ENCODE assay signal across 9 cellular contexts in genomic region chr1:151839457-151840409, GRCh38. TPM values are rescaled to one million over a fixed set of nuclear protein-coding genes. Genes with fewer than 3 reads are reported as not detected.
DNase-seq lines count a peak whose midpoint lies in the region; ATAC-seq and TF ChIP-seq lines count a peak whose summit lies in the region.
"Had no signal": no experiment of that assay in that cellular context is flagged by ENCODE, and none has a peak within 500 bp of the region (broad histone marks: within the 10 kb centered on the region; RNA-seq: fewer than 3 reads in every experiment).

Gene C2CD4D, minus strand, starts transcription at chr1:151839820. Its CDS starts 831 bp downstream, at chr1:151838989.

- peak; percentile 93 for DNase-seq in Ammon's horn (ENCODE audit: low spot score)
- peak; percentile 42 to 75 (median 66) for DNase-seq in T-cell
- no peak for DNase-seq in astrocyte of the spinal cord (ENCODE audit: low read depth, low spot score)
- DNase-seq in iPS-NIHi11 (ENCODE audit: low spot score) = peak; percentile 85
- no peak for DNase-seq in A172 (ENCODE audit: low spot score)
- DNase-seq: DND-41 had no signal

- no peaks in the 10 kb centered on the region for H3K9me3 Mint-ChIP-seq in T-cell

- TF ChIP-seq CTCF in astrocyte of the spinal cord (IDR thresholded peaks at IDR 0.05; ENCODE audit: low read depth, low read length) = no peak

- peak within 1 kb of the TSS; percentile 58 to 96 (median 87) for H3K27ac ChIP-seq in skin epidermis

- CTCF ChIA-PET in T-cell (lab: Charles Lee) = interaction anchor here in 1 of 2 donors (0.5 to 1.3 kb wide), 5 partner anchors 9 to 1512 kb away, joined by 3 read pairs; no protein-coding TSS in a partner anchor

- peak within 1 kb of the TSS; percentile 77 to 90 (median 82) for H3K4me3 Mint-ChIP-seq in T-cell

- POLR2A ChIA-PET in T-cell (lab: Charles Lee) = interaction anchor here (0.5 to 1.1 kb wide), 4 partner anchors 12 to 440 kb away, joined by 3 to 6 read pairs (median 4); partner anchors contain the start of genes MRPL9 (in 1 of the 2) and PSMB4 (in 1 of the 2)

- H3K36me3 Mint-ChIP-seq in T-cell = peaks cover 3% of the 10 kb centered on the region

- in situ Hi-C loops in astrocyte of the spinal cord (cut with HindIII; ENCODE audit: low sequenced_read_pairs) = no loop called here

- H3K27ac Mint-ChIP-seq in T-cell = peak within 1 kb of the TSS; percentile 90 to 93

- H3K27me3 Mint-ChIP-seq in T-cell = peaks cover 0 to 2% of the 10 kb centered on the region in 2 donors

- ATAC-seq in HG03432 (IDR thresholded peaks at IDR 0.05; ENCODE audit: unreplicated experiment) (peak; percentile 72), T-cell (replicated peaks in 1 of 4) (peak; percentile 70 to 87 (median 72)), GM19351 (IDR thresholded peaks at IDR 0.05; ENCODE audit: unreplicated experiment) (no peak)

- peak within 1 kb of the TSS; percentile 22 for H3K4me3 ChIP-seq in astrocyte of the spinal cord (ENCODE audit: low read depth, low read length)
- peak within 1 kb of the TSS; percentile 34 to 51 (median 41) for H3K4me3 ChIP-seq in skin epidermis

- H3K4me1 Mint-ChIP-seq in T-cell = peaks cover 34 to 55% (median 44%) of the 10 kb centered on the region in 3 donors

RNA-seq across cellular contexts. Expression of gene C2CD4D, which starts in this region (rescaled TPM):
- 1 to 10 TPM in 2 of 5 donors, under 1 TPM in 3; 0.26 to 1.1 (median 0.85) TPM for total RNA-seq in T-cell
- not detected in 2 replicates for total RNA-seq in A172 (2014; rRNA removed; shearing (Covaris generic))

Comparison
In these comparisons a context has a peak if more than half of its experiments do, and no peak if none do; other contexts are left out.
1. DNase-seq: peak in Ammon's horn (single experiment), T-cell (34 of 34) and iPS-NIHi11 (single experiment); none in astrocyte of the spinal cord (single experiment) and A172 (single experiment).